ENCODE assay signal across 23 cellular contexts in genomic region chr21:45699966-45700365, GRCh38. TPM values are rescaled to one million over a fixed set of nuclear protein-coding genes. Genes with fewer than 3 reads are reported as not detected.
DNase-seq lines count a peak whose midpoint lies in the region; ATAC-seq and TF ChIP-seq lines count a peak whose summit lies in the region.
"Had no signal": no experiment of that assay in that cellular context is flagged by ENCODE, and none has a peak within 500 bp of the region (broad histone marks: within the 10 kb centered on the region; RNA-seq: fewer than 3 reads in every experiment).

No MANE protein-coding gene starts in this region.

- in situ Hi-C loops in KBM-7 (cut with MboI; ENCODE audit: low pct_unique_long_range_greater_than_20kb, low sequenced_read_pairs): no loop called here

- ATAC-seq in CD8-positive, alpha-beta T cell: no peak
- no peak for ATAC-seq in HG03095 (IDR thresholded peaks at IDR 0.05; ENCODE audit: unreplicated experiment)
- ATAC-seq: Right ventricle myocardium inferior had no signal

- CTCF ChIA-PET in activated naive CD4-positive, alpha-beta T cell treated with anti-CD3 and anti-CD28 coated beads for 36 hours (lab: Charles Lee): interaction anchor here (1.6 kb wide), 1 partner anchor 10 kb away, joined by 5 read pairs; no protein-coding TSS in a partner anchor
- CTCF ChIA-PET in CD8-positive, alpha-beta T cell (lab: Charles Lee): interaction anchor here (1.4 kb wide), 1 partner anchor 23 kb away, joined by 4 read pairs; no protein-coding TSS in a partner anchor

- POLR2A ChIA-PET in CD8-positive, alpha-beta T cell (lab: Charles Lee): interaction anchor here (1.3 kb wide), 1 partner anchor 10 kb away, joined by 5 read pairs; no protein-coding TSS in a partner anchor

- peaks cover 6% of the 10 kb centered on the region for H3K9me3 Mint-ChIP-seq in activated naive CD4-positive, alpha-beta T cell treated with anti-CD3 and anti-CD28 coated beads for 36 hours
- H3K9me3 Mint-ChIP-seq in CD8-positive, alpha-beta T cell: peaks cover 2% of the 10 kb centered on the region
- H3K9me3 Mint-ChIP-seq: HFFc6 had no signal

- H3K36me3 Mint-ChIP-seq in activated naive CD4-positive, alpha-beta T cell treated with anti-CD3 and anti-CD28 coated beads for 36 hours (ENCODE audit: low read depth): peaks cover 5% of the 10 kb centered on the region
- H3K36me3 Mint-ChIP-seq in CD8-positive, alpha-beta T cell: no peaks in the 10 kb centered on the region

- no peaks in the 10 kb centered on the region for H3K9me3 ChIP-seq in CD8-positive, alpha-beta T cell (ENCODE audit: low read length)
- H3K9me3 ChIP-seq: BE2C had no signal

- H3K4me1 Mint-ChIP-seq in activated naive CD4-positive, alpha-beta T cell treated with anti-CD3 and anti-CD28 coated beads for 36 hours (ENCODE audit: low read depth): peaks cover 38% of the 10 kb centered on the region
- peaks cover 27% of the 10 kb centered on the region for H3K4me1 Mint-ChIP-seq in CD8-positive, alpha-beta T cell (ENCODE audit: low read depth)

- H3K4me3 ChIP-seq in CD8-positive, alpha-beta T cell (ENCODE audit: low read depth, low read length): no peak overlapping the region
- H3K4me3 ChIP-seq: SK-N-MC had no signal

- TF ChIP-seq CTCF in CD8-positive, alpha-beta T cell (IDR thresholded peaks at IDR 0.05): no peak

- peak overlapping the region; percentile 79 for H3K27ac Mint-ChIP-seq in activated naive CD4-positive, alpha-beta T cell treated with anti-CD3 and anti-CD28 coated beads for 36 hours
- peak overlapping the region; percentile 57 for H3K27ac Mint-ChIP-seq in CD8-positive, alpha-beta T cell
- H3K27ac Mint-ChIP-seq: HFFc6 had no signal

- no peaks in the 10 kb centered on the region for H3K27me3 Mint-ChIP-seq in activated naive CD4-positive, alpha-beta T cell treated with anti-CD3 and anti-CD28 coated beads for 36 hours (ENCODE audit: low read depth)
- H3K27me3 Mint-ChIP-seq in CD8-positive, alpha-beta T cell (ENCODE audit: low read depth): no peaks in the 10 kb centered on the region
- H3K27me3 Mint-ChIP-seq: CD4-positive, alpha-beta memory T cell had no signal

- H3K4me1 ChIP-seq in CD8-positive, alpha-beta T cell (ENCODE audit: insufficient read depth, low read length): peaks cover 15% of the 10 kb centered on the region

- H3K27ac ChIP-seq in CD8-positive, alpha-beta T cell (ENCODE audit: low read depth, low read length): no peak overlapping the region
- H3K27ac ChIP-seq: SK-N-MC had no signal

- H3K36me3 ChIP-seq in CD8-positive, alpha-beta T cell (ENCODE audit: insufficient read depth, low read length): no peaks in the 10 kb centered on the region
- H3K36me3 ChIP-seq: BE2C had no signal

- no peak overlapping the region for H3K4me3 Mint-ChIP-seq in activated naive CD4-positive, alpha-beta T cell treated with anti-CD3 and anti-CD28 coated beads for 36 hours
- no peak overlapping the region for H3K4me3 Mint-ChIP-seq in CD8-positive, alpha-beta T cell
- H3K4me3 Mint-ChIP-seq: HFFc6 had no signal

- DNase-seq in activated naive CD4-positive, alpha-beta T cell treated with anti-CD3 and anti-CD28 coated beads for 36 hours: peak; percentile 33
- no peak for DNase-seq in activated naive CD4-positive, alpha-beta T cell treated with Interleukin-2 at 50 U/mL for 16 hours
- DNase-seq in CD8-positive, alpha-beta T cell: no peak
- peak; percentile 7 for DNase-seq in HCEC 1CT
- peak; percentile 61 for DNase-seq in fibroblast of gingiva (ENCODE audit: low read depth)
- DNase-seq in SHP77 (lab: John Stamatoyannopoulos, UW): no peak
- no peak for DNase-seq in KBM-7
- DNase-seq: ACHN, BE2C, DMS79, GDM1, HFFc6, IMR-90, Kasumi-1, MM.1S, NCI-H1092 treated with DMSO at 0.1 percent for 48 hours, NCI-H2081 treated with DMSO at 0.1 percent for 48 hours, NCI-H510A treated with DMSO at 0.1 percent for 48 hours had no signal

- H3K27me3 ChIP-seq in CD8-positive, alpha-beta T cell (ENCODE audit: insufficient read depth, low read length): no peaks in the 10 kb centered on the region
- H3K27me3 ChIP-seq: BE2C had no signal

- intact Hi-C loops in activated naive CD4-positive, alpha-beta T cell treated with anti-CD3 and anti-CD28 coated beads for 36 hours (cut with micrococcal nuclease): loop anchor here (1.0 to 5.0 kb wide), 4 partner anchors 55 to 182 kb away; no protein-coding TSS in a partner anchor
- intact Hi-C loops in CD8-positive, alpha-beta T cell (cut with DNase I, micrococcal nuclease): no loop called here

RNA-seq across cellular contexts. Expression of gene PCBP3, which starts 56.4 kb away (rescaled TPM):
- total RNA-seq in activated naive CD4-positive, alpha-beta T cell treated with anti-CD3 and anti-CD28 coated beads for 36 hours: 10 to 100 TPM; 10.0 to 10.2 TPM
- 1 to 10 TPM; 1.3 to 2.4 TPM for total RNA-seq in CD8-positive, alpha-beta T cell
- total RNA-seq: HFFc6, HT1080 had no signal

Comparison
In these comparisons a context has a peak if more than half of its experiments do, and no peak if none do; other contexts are left out.
1. DNase-seq: peak in activated naive CD4-positive, alpha-beta T cell treated with anti-CD3 and anti-CD28 coated beads for 36 hours (single experiment), HCEC 1CT (single experiment) and fibroblast of gingiva (single experiment); none in activated naive CD4-positive, alpha-beta T cell treated with Interleukin-2 at 50 U/mL for 16 hours (single experiment), CD8-positive, alpha-beta T cell (0 of 7), SHP77 (0 of 2) and KBM-7 (single experiment).